ENCODE assay signal across 9 cellular contexts in the genomic region with DNA sequence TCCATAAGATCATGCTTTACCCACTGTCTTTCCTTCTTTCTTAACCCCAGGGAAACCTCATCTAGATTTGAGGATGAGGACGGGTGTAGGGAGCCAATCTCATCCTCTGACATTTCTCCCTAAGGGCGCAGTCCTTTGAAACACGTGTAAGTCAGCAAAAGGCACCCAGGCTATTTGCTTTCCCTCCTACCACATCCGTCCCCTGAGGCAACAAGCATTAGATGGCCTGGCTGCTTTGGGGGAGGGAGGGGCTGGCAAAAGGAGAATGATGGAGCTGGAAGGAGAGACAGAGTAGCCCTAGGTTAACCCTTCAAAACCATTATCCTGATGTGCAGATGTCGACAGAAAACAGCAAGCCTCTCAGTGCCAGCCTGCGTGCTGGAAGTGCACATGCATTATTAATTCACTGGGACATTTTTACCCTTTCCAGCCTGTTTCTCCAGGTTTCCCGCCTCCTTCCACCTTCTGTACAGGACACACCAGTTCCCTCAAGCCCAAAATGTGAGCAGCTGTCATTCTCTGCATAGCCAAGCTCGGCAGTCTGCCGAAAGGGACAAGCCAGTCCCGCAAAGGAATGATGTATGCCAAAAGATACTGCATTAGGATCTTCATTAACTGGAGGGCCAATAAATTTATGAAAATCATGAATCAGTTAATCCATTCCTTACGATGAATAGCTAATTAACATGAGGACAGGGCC.
DNase-seq lines count a peak whose midpoint lies in the region; ATAC-seq and TF ChIP-seq lines count a peak whose summit lies in the region.
"Had no signal": no experiment of that assay in that cellular context is flagged by ENCODE, and none has a peak within 500 bp of the region (broad histone marks: within the 10 kb centered on the region; RNA-seq: fewer than 3 reads in every experiment).

No MANE protein-coding gene starts in this region.

- no peaks in the 10 kb centered on the region for H3K9me3 ChIP-seq in PC-9 (ENCODE audit: insufficient read depth, low read depth)

- POLR2A ChIA-PET in PC-9 (lab: Charles Lee; ENCODE audit: unreplicated experiment): no interaction called here

- no peaks in the 10 kb centered on the region for H3K27me3 ChIP-seq in PC-9 (ENCODE audit: insufficient read depth, low read depth)
- H3K27me3 ChIP-seq in foreskin keratinocyte: no peaks in the 10 kb centered on the region

- H3K27ac ChIP-seq in PC-9 (peak overlapping the region; percentile 82), foreskin keratinocyte (peak overlapping the region; percentile 90)

- H3K4me2 ChIP-seq in PC-9: peak overlapping the region; percentile 26

- no peaks in the 10 kb centered on the region for H3K36me3 ChIP-seq in PC-9 (ENCODE audit: low read depth)

- no peak overlapping the region for H2AFZ ChIP-seq in PC-9

- peaks cover 25% of the 10 kb centered on the region; the same call in 1 of the 2 replicates for H3F3A ChIP-seq in PC-9 (ENCODE audit: insufficient read depth, low read depth)

- H4K20me1 ChIP-seq in PC-9 (ENCODE audit: insufficient read depth): no peaks in the 10 kb centered on the region

- DNase-seq in AML-193 (lab: John Stamatoyannopoulos, UW) (peak; percentile 13 to 31), ELR (ENCODE audit: low read depth) (peak; percentile 96), PC-9 (peak; percentile 66 to 69), foreskin keratinocyte (peak; percentile 28 to 47), NCI-H1092 treated with DMSO at 0.1 percent for 48 hours (lab: John Stamatoyannopoulos, UW) (no peak), Ammon's horn (ENCODE audit: low spot score) (no peak), inferior parietal cortex (ENCODE audit: extremely low spot score) (no peak)

- H3K4me3 ChIP-seq in PC-9: no peak overlapping the region

- H3K79me2 ChIP-seq in PC-9 (ENCODE audit: low read depth): no peaks in the 10 kb centered on the region

- TF ChIP-seq CTCF in PC-9 (conservative IDR thresholded peaks at IDR 0.05) (no peak), foreskin keratinocyte (conservative IDR thresholded peaks at IDR 0.05) (no peak)

- CTCF ChIA-PET in PC-9 (lab: Charles Lee): no interaction called here

- BruUV-seq in PC-9 (replicated peaks; lab: Mats Ljungman, UMichigan): no TSS peak

- H3K4me1 ChIP-seq in PC-9 (replicated peaks; ENCODE audit: insufficient read depth) (peaks cover 42% of the 10 kb centered on the region), foreskin keratinocyte (peaks cover 20% of the 10 kb centered on the region)

- ATAC-seq in foreskin keratinocyte (no peak), HG02798 (IDR thresholded peaks at IDR 0.05; ENCODE audit: poor library complexity, unreplicated experiment) (no peak)
- ATAC-seq: HCT116 had no signal

- no peaks in the 10 kb centered on the region for H3K9me2 ChIP-seq in PC-9 (ENCODE audit: insufficient read depth)

- intact Hi-C loops in PC-9 (cut with micrococcal nuclease; ENCODE audit: unreplicated experiment): no loop called here

Comparison
In these comparisons a context has a peak if more than half of its experiments do, and no peak if none do; other contexts are left out.
1. DNase-seq: peak in AML-193 (2 of 2), ELR (single experiment), PC-9 (2 of 2) and foreskin keratinocyte (2 of 2); none in NCI-H1092 treated with DMSO at 0.1 percent for 48 hours (single experiment), Ammon's horn (single experiment) and inferior parietal cortex (single experiment).